Comparison of ENCODE assay signal across 1 cellular context in genomic region chr16:23556881-23557778, GRCh38.
TF ChIP-seq lines count a peak whose summit lies in the region.

TSS of gene EARS2 (minus strand) at chr16:23557350. CDS start at chr16:23557343, 7 bp downstream.
TSS of gene UBFD1 (plus strand) at chr16:23557727. CDS start at chr16:23557743, 16 bp downstream.

TF ChIP-seq in HepG2, 621 proteins besides CTCF, POLR2A, EP300 and RAD21 (continued from another document and continues in another):
- TF ChIP-seq, protein P1, sequence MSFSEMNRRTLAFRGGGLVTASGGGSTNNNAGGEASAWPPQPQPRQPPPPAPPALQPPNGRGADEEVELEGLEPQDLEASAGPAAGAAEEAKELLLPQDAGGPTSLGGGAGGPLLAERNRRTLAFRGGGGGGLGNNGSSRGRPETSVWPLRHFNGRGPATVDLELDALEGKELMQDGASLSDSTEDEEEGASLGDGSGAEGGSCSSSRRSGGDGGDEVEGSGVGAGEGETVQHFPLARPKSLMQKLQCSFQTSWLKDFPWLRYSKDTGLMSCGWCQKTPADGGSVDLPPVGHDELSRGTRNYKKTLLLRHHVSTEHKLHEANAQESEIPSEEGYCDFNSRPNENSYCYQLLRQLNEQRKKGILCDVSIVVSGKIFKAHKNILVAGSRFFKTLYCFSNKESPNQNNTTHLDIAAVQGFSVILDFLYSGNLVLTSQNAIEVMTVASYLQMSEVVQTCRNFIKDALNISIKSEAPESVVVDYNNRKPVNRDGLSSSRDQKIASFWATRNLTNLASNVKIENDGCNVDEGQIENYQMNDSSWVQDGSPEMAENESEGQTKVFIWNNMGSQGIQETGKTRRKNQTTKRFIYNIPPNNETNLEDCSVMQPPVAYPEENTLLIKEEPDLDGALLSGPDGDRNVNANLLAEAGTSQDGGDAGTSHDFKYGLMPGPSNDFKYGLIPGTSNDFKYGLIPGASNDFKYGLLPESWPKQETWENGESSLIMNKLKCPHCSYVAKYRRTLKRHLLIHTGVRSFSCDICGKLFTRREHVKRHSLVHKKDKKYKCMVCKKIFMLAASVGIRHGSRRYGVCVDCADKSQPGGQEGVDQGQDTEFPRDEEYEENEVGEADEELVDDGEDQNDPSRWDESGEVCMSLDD (CRISPR knock-in tag; IDR thresholded peaks at IDR 0.05; ENCODE audit: borderline replicate concordance), result peak; percentile 84
- TF ChIP-seq CENPX (CRISPR knock-in tag; IDR thresholded peaks at IDR 0.05), result no peak
- TF ChIP-seq THAP11 (CRISPR knock-in tag; IDR thresholded peaks at IDR 0.05), result peak; percentile 94
- TF ChIP-seq SP2 (CRISPR knock-in tag; IDR thresholded peaks at IDR 0.05), result peak; percentile 91
- peak; percentile 94 for TF ChIP-seq FOXK1 (CRISPR knock-in tag; IDR thresholded peaks at IDR 0.05; ENCODE audit: borderline replicate concordance, low read depth)
- peak; percentile 58; the same call in 1 of the 2 replicates for TF ChIP-seq TEAD2 (CRISPR knock-in tag; IDR thresholded peaks at IDR 0.05)
- peak; percentile 89 for TF ChIP-seq KMT2B (CRISPR knock-in tag; IDR thresholded peaks at IDR 0.05)
- TF ChIP-seq ZNF556 (CRISPR knock-in tag; IDR thresholded peaks at IDR 0.05; ENCODE audit: borderline replicate concordance), result peak; percentile 77
- TF ChIP-seq SAP130 (CRISPR knock-in tag; IDR thresholded peaks at IDR 0.05; ENCODE audit: low read depth), result peak; percentile 100
- peak; percentile 81 for TF ChIP-seq FOXK2 (IDR thresholded peaks at IDR 0.05)
- TF ChIP-seq, protein P2, sequence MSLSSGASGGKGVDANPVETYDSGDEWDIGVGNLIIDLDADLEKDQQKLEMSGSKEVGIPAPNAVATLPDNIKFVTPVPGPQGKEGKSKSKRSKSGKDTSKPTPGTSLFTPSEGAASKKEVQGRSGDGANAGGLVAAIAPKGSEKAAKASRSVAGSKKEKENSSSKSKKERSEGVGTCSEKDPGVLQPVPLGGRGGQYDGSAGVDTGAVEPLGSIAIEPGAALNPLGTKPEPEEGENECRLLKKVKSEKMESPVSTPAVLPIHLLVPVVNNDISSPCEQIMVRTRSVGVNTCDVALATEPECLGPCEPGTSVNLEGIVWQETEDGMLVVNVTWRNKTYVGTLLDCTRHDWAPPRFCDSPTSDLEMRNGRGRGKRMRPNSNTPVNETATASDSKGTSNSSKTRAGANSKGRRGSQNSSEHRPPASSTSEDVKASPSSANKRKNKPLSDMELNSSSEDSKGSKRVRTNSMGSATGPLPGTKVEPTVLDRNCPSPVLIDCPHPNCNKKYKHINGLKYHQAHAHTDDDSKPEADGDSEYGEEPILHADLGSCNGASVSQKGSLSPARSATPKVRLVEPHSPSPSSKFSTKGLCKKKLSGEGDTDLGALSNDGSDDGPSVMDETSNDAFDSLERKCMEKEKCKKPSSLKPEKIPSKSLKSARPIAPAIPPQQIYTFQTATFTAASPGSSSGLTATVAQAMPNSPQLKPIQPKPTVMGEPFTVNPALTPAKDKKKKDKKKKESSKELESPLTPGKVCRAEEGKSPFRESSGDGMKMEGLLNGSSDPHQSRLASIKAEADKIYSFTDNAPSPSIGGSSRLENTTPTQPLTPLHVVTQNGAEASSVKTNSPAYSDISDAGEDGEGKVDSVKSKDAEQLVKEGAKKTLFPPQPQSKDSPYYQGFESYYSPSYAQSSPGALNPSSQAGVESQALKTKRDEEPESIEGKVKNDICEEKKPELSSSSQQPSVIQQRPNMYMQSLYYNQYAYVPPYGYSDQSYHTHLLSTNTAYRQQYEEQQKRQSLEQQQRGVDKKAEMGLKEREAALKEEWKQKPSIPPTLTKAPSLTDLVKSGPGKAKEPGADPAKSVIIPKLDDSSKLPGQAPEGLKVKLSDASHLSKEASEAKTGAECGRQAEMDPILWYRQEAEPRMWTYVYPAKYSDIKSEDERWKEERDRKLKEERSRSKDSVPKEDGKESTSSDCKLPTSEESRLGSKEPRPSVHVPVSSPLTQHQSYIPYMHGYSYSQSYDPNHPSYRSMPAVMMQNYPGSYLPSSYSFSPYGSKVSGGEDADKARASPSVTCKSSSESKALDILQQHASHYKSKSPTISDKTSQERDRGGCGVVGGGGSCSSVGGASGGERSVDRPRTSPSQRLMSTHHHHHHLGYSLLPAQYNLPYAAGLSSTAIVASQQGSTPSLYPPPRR (CRISPR knock-in tag; IDR thresholded peaks at IDR 0.05; ENCODE audit: borderline replicate concordance), result peak; percentile 65; the same call in 1 of the 2 replicates
- TF ChIP-seq KDM5A (IDR thresholded peaks at IDR 0.05; ENCODE audit: borderline replicate concordance, low read length), result peak; percentile 92
- TF ChIP-seq SSRP1 (CRISPR knock-in tag; IDR thresholded peaks at IDR 0.05), result peak; percentile 71
- peak; percentile 77 for TF ChIP-seq CCAR2 (optimal IDR thresholded peaks at IDR 0.05; ENCODE audit: low read depth, low read length)
- TF ChIP-seq PCBP1 (IDR thresholded peaks at IDR 0.05; ENCODE audit: borderline replicate concordance, low read depth, low read length), result peak; percentile 95; the same call in 1 of the 2 replicates
- no peak; the same call in 1 of the 2 replicates for TF ChIP-seq TMF1 (CRISPR knock-in tag; IDR thresholded peaks at IDR 0.05; ENCODE audit: low read depth)
- no peak for TF ChIP-seq FOXP1 (IDR thresholded peaks at IDR 0.05)
- TF ChIP-seq FOXP1 (CRISPR knock-in tag; IDR thresholded peaks at IDR 0.05), result peak; percentile 43; the same call in 1 of the 2 replicates
- TF ChIP-seq, protein P3, sequence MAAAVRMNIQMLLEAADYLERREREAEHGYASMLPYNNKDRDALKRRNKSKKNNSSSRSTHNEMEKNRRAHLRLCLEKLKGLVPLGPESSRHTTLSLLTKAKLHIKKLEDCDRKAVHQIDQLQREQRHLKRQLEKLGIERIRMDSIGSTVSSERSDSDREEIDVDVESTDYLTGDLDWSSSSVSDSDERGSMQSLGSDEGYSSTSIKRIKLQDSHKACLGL (CRISPR knock-in tag; IDR thresholded peaks at IDR 0.05), result peak; percentile 100
- TF ChIP-seq, protein P4, sequence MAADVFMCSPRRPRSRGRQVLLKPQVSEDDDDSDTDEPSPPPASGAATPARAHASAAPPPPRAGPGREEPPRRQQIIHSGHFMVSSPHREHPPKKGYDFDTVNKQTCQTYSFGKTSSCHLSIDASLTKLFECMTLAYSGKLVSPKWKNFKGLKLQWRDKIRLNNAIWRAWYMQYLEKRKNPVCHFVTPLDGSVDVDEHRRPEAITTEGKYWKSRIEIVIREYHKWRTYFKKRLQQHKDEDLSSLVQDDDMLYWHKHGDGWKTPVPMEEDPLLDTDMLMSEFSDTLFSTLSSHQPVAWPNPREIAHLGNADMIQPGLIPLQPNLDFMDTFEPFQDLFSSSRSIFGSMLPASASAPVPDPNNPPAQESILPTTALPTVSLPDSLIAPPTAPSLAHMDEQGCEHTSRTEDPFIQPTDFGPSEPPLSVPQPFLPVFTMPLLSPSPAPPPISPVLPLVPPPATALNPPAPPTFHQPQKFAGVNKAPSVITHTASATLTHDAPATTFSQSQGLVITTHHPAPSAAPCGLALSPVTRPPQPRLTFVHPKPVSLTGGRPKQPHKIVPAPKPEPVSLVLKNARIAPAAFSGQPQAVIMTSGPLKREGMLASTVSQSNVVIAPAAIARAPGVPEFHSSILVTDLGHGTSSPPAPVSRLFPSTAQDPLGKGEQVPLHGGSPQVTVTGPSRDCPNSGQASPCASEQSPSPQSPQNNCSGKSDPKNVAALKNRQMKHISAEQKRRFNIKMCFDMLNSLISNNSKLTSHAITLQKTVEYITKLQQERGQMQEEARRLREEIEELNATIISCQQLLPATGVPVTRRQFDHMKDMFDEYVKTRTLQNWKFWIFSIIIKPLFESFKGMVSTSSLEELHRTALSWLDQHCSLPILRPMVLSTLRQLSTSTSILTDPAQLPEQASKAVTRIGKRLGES (CRISPR knock-in tag; IDR thresholded peaks at IDR 0.05; ENCODE audit: borderline replicate concordance), result peak; percentile 89
- peak; percentile 51; the same call in 1 of the 2 replicates for TF ChIP-seq NCOA2 (CRISPR knock-in tag; IDR thresholded peaks at IDR 0.05)
- TF ChIP-seq NR1H2 (CRISPR knock-in tag; IDR thresholded peaks at IDR 0.05; ENCODE audit: borderline replicate concordance, low read depth), result no peak
- 0 out of 2 replicates have a peak, but pooled peaks have one; percentile 35 for TF ChIP-seq PRDM4 (CRISPR knock-in tag; IDR thresholded peaks at IDR 0.05; ENCODE audit: borderline replicate concordance)
- no peak for TF ChIP-seq TCF12 (IDR thresholded peaks at IDR 0.05)
- TF ChIP-seq TCF12 (CRISPR knock-in tag; IDR thresholded peaks at IDR 0.05), result peak; percentile 91; the same call in 1 of the 2 replicates
- peak; percentile 92 for TF ChIP-seq ZNF784 (CRISPR knock-in tag; IDR thresholded peaks at IDR 0.05; ENCODE audit: borderline replicate concordance)
- TF ChIP-seq FOSL1 (CRISPR knock-in tag; IDR thresholded peaks at IDR 0.05; ENCODE audit: borderline replicate concordance), result peak; percentile 68
- peak; percentile 30; the same call in 1 of the 2 replicates for TF ChIP-seq GTF3A (CRISPR knock-in tag; conservative IDR thresholded peaks at IDR 0.05)
- peak; percentile 22; the same call in 1 of the 2 replicates for TF ChIP-seq NR2F6 (IDR thresholded peaks at IDR 0.05)
- TF ChIP-seq NR2F6 (CRISPR knock-in tag; IDR thresholded peaks at IDR 0.05), result peak; percentile 71
- peak; percentile 91 for TF ChIP-seq ZEB1 (IDR thresholded peaks at IDR 0.05; ENCODE audit: insufficient replicate concordance, low read depth)
- TF ChIP-seq, protein P5, sequence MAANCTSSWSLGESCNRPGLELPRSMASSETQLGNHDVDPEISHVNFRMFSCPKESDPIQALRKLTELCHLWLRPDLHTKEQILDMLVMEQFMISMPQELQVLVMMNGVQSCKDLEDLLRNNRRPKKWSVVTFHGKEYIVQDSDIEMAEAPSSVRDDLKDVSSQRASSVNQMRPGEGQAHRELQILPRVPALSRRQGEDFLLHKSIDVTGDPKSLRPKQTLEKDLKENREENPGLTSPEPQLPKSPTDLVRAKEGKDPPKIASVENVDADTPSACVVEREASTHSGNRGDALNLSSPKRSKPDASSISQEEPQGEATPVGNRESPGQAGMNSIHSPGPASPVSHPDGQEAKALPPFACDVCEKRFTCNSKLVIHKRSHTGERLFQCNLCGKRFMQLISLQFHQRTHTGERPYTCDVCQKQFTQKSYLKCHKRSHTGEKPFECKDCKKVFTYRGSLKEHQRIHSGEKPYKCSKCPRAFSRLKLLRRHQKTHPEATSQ (CRISPR knock-in tag; IDR thresholded peaks at IDR 0.05; ENCODE audit: borderline replicate concordance), result peak; percentile 93
- no peak; the same call in 1 of the 2 replicates for TF ChIP-seq RERE (CRISPR knock-in tag; IDR thresholded peaks at IDR 0.05; ENCODE audit: low read depth)
- peak; percentile 70; the same call in 1 of the 2 replicates for TF ChIP-seq ATF5 (CRISPR knock-in tag; IDR thresholded peaks at IDR 0.05; ENCODE audit: low read depth)
- TF ChIP-seq IRX3 (CRISPR knock-in tag; IDR thresholded peaks at IDR 0.05; ENCODE audit: borderline replicate concordance, low read depth), result no peak
- peak; percentile 97 for TF ChIP-seq HOXD1 (CRISPR knock-in tag; IDR thresholded peaks at IDR 0.05)
